ENCODE assay signal across 8 cellular contexts in genomic region chr1:1462318-1462966, GRCh38. TPM values are rescaled to one million over a fixed set of nuclear protein-coding genes. Genes with fewer than 3 reads are reported as not detected.
A peak's percentile ranks its signal among the peaks of the same experiment; 100 is the strongest.
DNase-seq lines count a peak whose midpoint lies in the region; ATAC-seq and TF ChIP-seq lines count a peak whose summit lies in the region.

No MANE protein-coding gene starts in this region.

- H3K36me3 Mint-ChIP-seq in activated naive CD8-positive, alpha-beta T cell treated with anti-CD3 and anti-CD28 coated beads, Interleukin-2, amount 50 U/mL, for 24 hours (ENCODE audit: low read depth) = no peaks in the 10 kb centered on the region

- DNase-seq in DMS153 (lab: John Stamatoyannopoulos, UW) = peak; percentile 78
- DNase-seq in HS-5 (ENCODE audit: low read depth) = peak; percentile 48
- DNase-seq in activated naive CD8-positive, alpha-beta T cell treated with anti-CD3 and anti-CD28 coated beads, Interleukin-2, amount 50 U/mL, for 24 hours = no peak
- peak; percentile 82 for DNase-seq in lung (ENCODE audit: low spot score)
- no peak for DNase-seq in NCI-H1092 (lab: John Stamatoyannopoulos, UW)

- ATAC-seq in activated naive CD8-positive, alpha-beta T cell treated with anti-CD3 and anti-CD28 coated beads, Interleukin-2, amount 50 U/mL, for 24 hours = peak; percentile 51
- ATAC-seq in lung (ENCODE audit: insufficient read depth, low FRiP score) (peak; percentile 84), HG02571 (IDR thresholded peaks at IDR 0.05; ENCODE audit: unreplicated experiment) (no peak), GM21825 (IDR thresholded peaks at IDR 0.05; ENCODE audit: unreplicated experiment) (no peak), HG02981 (IDR thresholded peaks at IDR 0.05; ENCODE audit: unreplicated experiment) (no peak)

- H3K4me3 Mint-ChIP-seq in activated naive CD8-positive, alpha-beta T cell treated with anti-CD3 and anti-CD28 coated beads, Interleukin-2, amount 50 U/mL, for 24 hours = peak overlapping the region; percentile 24

- H3K36me3 ChIP-seq in lung (ENCODE audit: control insufficient read depth in 2 of 2, insufficient read depth in 2 of 2, low read length in 2 of 2) = no peaks in the 10 kb centered on the region

- H3K27me3 ChIP-seq in lung (ENCODE audit: control insufficient read depth, insufficient read depth) = no peaks in the 10 kb centered on the region

- no peaks in the 10 kb centered on the region for H3K4me1 Mint-ChIP-seq in activated naive CD8-positive, alpha-beta T cell treated with anti-CD3 and anti-CD28 coated beads, Interleukin-2, amount 50 U/mL, for 24 hours

- peaks cover 0 to 2% of the 10 kb centered on the region in 2 donors for H3K9me3 ChIP-seq in lung (ENCODE audit: control insufficient read depth in 2 of 2, insufficient read depth in 1 of 2, low read length in 1 of 2)

- no peak for TF ChIP-seq CTCF in lung (IDR thresholded peaks at IDR 0.05; ENCODE audit: control extremely low read depth, extremely low read depth)

- H3K4me1 ChIP-seq in lung (ENCODE audit: control insufficient read depth in 2 of 2, insufficient read depth in 2 of 2, low read length in 2 of 2) = peaks cover 0 to 4% of the 10 kb centered on the region in 2 donors

- WGBS in lung, 2 donors = 49 to 73% methylated on average over 26 of the region's 26 CpGs

- H3K27me3 Mint-ChIP-seq in activated naive CD8-positive, alpha-beta T cell treated with anti-CD3 and anti-CD28 coated beads, Interleukin-2, amount 50 U/mL, for 24 hours = peaks cover 5% of the 10 kb centered on the region

- no peak overlapping the region for H3K27ac Mint-ChIP-seq in activated naive CD8-positive, alpha-beta T cell treated with anti-CD3 and anti-CD28 coated beads, Interleukin-2, amount 50 U/mL, for 24 hours

- peak overlapping the region in 1 of 2 donors; percentile 85 for H3K27ac ChIP-seq in lung (ENCODE audit: low read depth in 1 of 2, low read length in 1 of 2)

- no peak overlapping the region for H3K4me3 ChIP-seq in lung

- H3K9me3 Mint-ChIP-seq in activated naive CD8-positive, alpha-beta T cell treated with anti-CD3 and anti-CD28 coated beads, Interleukin-2, amount 50 U/mL, for 24 hours = no peaks in the 10 kb centered on the region

RNA-seq across cellular contexts. Expression of gene ATAD3B, which starts 9.1 kb away (rescaled TPM):
- total RNA-seq in lung = 10 to 100 TPM; 21.6 to 39.0 TPM
- polyA plus RNA-seq in lung = 10 to 100 TPM; 23.4 to 32.6 TPM

RNA-seq across cellular contexts. Expression of gene ATAD3C, which starts 13.0 kb away (rescaled TPM):
- 10 to 100 TPM in 1 of 2 donors, under 1 TPM in 1; 0.60 to 14.0 TPM for total RNA-seq in lung
- polyA plus RNA-seq in lung = 10 to 100 TPM; 15.7 to 18.0 TPM

RNA-seq across cellular contexts. Expression of gene VWA1, which starts 27.0 kb away (rescaled TPM):
- total RNA-seq in lung = 10 to 100 TPM; 72.6 to 94.3 TPM
- polyA plus RNA-seq in lung = 10 to 100 TPM; 51.7 to 65.6 TPM

RNA-seq across cellular contexts. Expression of gene ANKRD65, which starts 41.4 kb away (rescaled TPM):
- 10 to 100 TPM; 30.2 to 54.2 TPM for total RNA-seq in lung
- 10 to 100 TPM; 13.5 to 33.5 TPM for polyA plus RNA-seq in lung

RNA-seq across cellular contexts. Expression of gene ATAD3A, which starts 49.5 kb away (rescaled TPM):
- 10 to 100 TPM in 1 of 2 donors, 1 to 10 TPM in 1; 8.1 to 31.3 TPM for total RNA-seq in lung
- 10 to 100 TPM; 26.9 to 29.8 TPM for polyA plus RNA-seq in lung

Comparison
In these comparisons a context has a peak if more than half of its experiments do, and no peak if none do; other contexts are left out.
1. DNase-seq: peak in DMS153 (single experiment), HS-5 (single experiment) and lung (single experiment); none in activated naive CD8-positive, alpha-beta T cell treated with anti-CD3 and anti-CD28 coated beads, Interleukin-2, amount 50 U/mL, for 24 hours (single experiment) and NCI-H1092 (single experiment).
2. ATAC-seq: peak in activated naive CD8-positive, alpha-beta T cell treated with anti-CD3 and anti-CD28 coated beads, Interleukin-2, amount 50 U/mL, for 24 hours (single experiment) and lung (single experiment); none in HG02571 (single experiment), GM21825 (single experiment) and HG02981 (single experiment).